11 cellular contexts compared by ENCODE assay signal in the genomic region with DNA sequence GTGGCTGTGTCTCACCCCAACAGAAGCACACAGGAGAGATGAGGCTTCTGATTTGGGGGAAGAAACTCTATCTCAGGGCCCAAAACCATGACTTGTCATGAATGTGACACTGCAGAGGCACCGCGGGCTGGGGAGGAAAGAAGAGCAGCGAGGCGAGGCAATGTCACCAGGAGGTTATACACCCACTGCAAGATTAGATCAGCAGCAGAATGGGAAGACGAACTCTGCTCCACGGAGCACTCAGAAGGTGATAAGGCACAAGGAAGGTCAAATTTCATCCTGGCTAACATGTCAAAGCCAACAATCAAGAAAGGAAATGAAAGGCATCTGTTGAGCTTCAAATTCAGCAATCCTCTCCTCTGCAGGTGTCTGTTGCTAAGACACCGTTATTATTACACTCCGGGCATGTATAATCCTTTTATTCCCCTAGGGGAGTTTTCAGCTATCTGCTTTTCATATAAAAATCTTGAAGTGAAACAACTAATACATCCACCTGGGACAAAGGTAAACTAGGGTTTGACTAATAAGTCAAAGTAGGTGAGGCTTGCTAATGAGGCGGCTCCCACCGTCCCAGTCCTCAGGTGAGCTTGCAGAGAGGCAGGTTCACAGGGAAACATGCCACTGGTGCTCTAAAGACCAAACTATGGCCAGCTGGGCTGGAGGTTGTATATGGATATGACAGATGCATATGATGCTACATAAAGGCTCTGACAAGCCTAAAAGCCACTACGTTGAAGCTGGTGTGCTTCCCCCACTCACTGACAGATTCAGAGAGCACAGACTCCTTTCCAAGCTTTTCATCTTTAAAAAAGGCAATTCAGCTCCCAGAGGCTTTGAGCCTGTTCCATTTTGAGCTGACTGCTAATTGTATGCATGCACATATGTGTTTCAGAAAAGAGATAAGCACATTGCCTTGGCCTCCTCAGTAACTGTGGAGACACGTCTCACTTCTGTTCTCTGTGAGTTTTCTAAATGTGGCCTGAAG.
DNase-seq lines count a peak whose midpoint lies in the region; ATAC-seq and TF ChIP-seq lines count a peak whose summit lies in the region.
"Had no signal": no experiment of that assay in that cellular context is flagged by ENCODE, and none has a peak within 500 bp of the region (broad histone marks: within the 10 kb centered on the region; RNA-seq: fewer than 3 reads in every experiment).

No MANE protein-coding gene starts in this region.

- TF ChIP-seq CTCF in progenitor cell of endocrine pancreas (IDR thresholded peaks at IDR 0.05; ENCODE audit: unreplicated experiment) (no peak), chondrocyte (IDR thresholded peaks at IDR 0.05) (no peak)

- no peaks in the 10 kb centered on the region for H3K27me3 ChIP-seq in ectodermal cell (ENCODE audit: control insufficient read depth, insufficient read depth, low read length, poor library complexity, severe bottlenecking)
- H3K27me3 ChIP-seq: neutrophil had no signal

- 53 to 54% methylated on average over 12 of the region's 12 CpGs for WGBS in ectodermal cell, 2 experiments

- no peaks in the 10 kb centered on the region for H3K36me3 ChIP-seq in ectodermal cell (ENCODE audit: control insufficient read depth, insufficient read depth, low read length)
- H3K36me3 ChIP-seq: neutrophil had no signal

- peaks cover 21% of the 10 kb centered on the region for H3K4me1 Mint-ChIP-seq in progenitor cell of endocrine pancreas (ENCODE audit: low read depth)
- no peaks in the 10 kb centered on the region for H3K4me1 Mint-ChIP-seq in chondrocyte (ENCODE audit: low read depth)

- no peak overlapping the region for H3K4me3 ChIP-seq in ectodermal cell (ENCODE audit: insufficient read depth, low read depth, low read length)

- peak overlapping the region; percentile 47 for H3K27ac ChIP-seq in ectodermal cell (ENCODE audit: insufficient read depth, low read depth, low read length, poor library complexity, severe bottlenecking)
- H3K27ac ChIP-seq: neutrophil had no signal

- H3K4me1 ChIP-seq in ectodermal cell (ENCODE audit: control insufficient read depth, insufficient read depth, low read length), result peaks cover 9% of the 10 kb centered on the region

- H3K27ac Mint-ChIP-seq in progenitor cell of endocrine pancreas, result peak overlapping the region; percentile 0
- no peak overlapping the region for H3K27ac Mint-ChIP-seq in chondrocyte (ENCODE audit: unreplicated experiment)

- no peak overlapping the region for H3K4me3 Mint-ChIP-seq in progenitor cell of endocrine pancreas (ENCODE audit: low read depth)
- no peak overlapping the region for H3K4me3 Mint-ChIP-seq in chondrocyte (ENCODE audit: unreplicated experiment)

- H3K36me3 Mint-ChIP-seq in progenitor cell of endocrine pancreas (ENCODE audit: insufficient read depth), result peaks cover 1% of the 10 kb centered on the region
- H3K36me3 Mint-ChIP-seq in chondrocyte (ENCODE audit: low read depth), result no peaks in the 10 kb centered on the region

- no peaks in the 10 kb centered on the region for H3K9me3 ChIP-seq in ectodermal cell (ENCODE audit: control insufficient read depth, low read length)
- H3K9me3 ChIP-seq: neutrophil had no signal

- no peak for ATAC-seq in GM18517 (IDR thresholded peaks at IDR 0.05; ENCODE audit: unreplicated experiment)

- DNase-seq in NAMALWA (ENCODE audit: low spot score), result peak; percentile 10
- DNase-seq in NCI-H2227 treated with DMSO at 0.1 percent for 48 hours (lab: John Stamatoyannopoulos, UW), result peak; percentile 14
- no peak for DNase-seq in progenitor cell of endocrine pancreas (ENCODE audit: low spot score, unreplicated experiment)
- no peak for DNase-seq in chondrocyte (ENCODE audit: low spot score)
- no peak for DNase-seq in stimulated activated CD4-positive, alpha-beta T cell treated with anti-CD3 and anti-CD28 coated beads, Interleukin-2, amount 100 ng/mL, for 24 hours
- DNase-seq: activated CD4-positive, alpha-beta T cell treated with anti-CD3 and anti-CD28 coated beads for 48 hours; activated gamma-delta T cell; IMR-90 had no signal

- H3K9me3 Mint-ChIP-seq in progenitor cell of endocrine pancreas (ENCODE audit: low read depth), result peaks cover 3% of the 10 kb centered on the region
- no peaks in the 10 kb centered on the region for H3K9me3 Mint-ChIP-seq in chondrocyte (ENCODE audit: low read depth)

- H3K27me3 Mint-ChIP-seq in progenitor cell of endocrine pancreas (no peaks in the 10 kb centered on the region), chondrocyte (ENCODE audit: low read depth) (no peaks in the 10 kb centered on the region)

Comparison
In these comparisons a context has a peak if more than half of its experiments do, and no peak if none do; other contexts are left out.
1. DNase-seq: peak in NAMALWA (single experiment) and NCI-H2227 treated with DMSO at 0.1 percent for 48 hours (single experiment); none in progenitor cell of endocrine pancreas (single experiment), chondrocyte (single experiment) and stimulated activated CD4-positive, alpha-beta T cell treated with anti-CD3 and anti-CD28 coated beads, Interleukin-2, amount 100 ng/mL, for 24 hours (0 of 2).